24 cellular contexts compared by ENCODE assay signal in genomic region chr17:74380959-74381808, GRCh38. TPM values are rescaled to one million over a fixed set of nuclear protein-coding genes. Genes with fewer than 3 reads are reported as not detected.
DNase-seq lines count a peak whose midpoint lies in the region; ATAC-seq and TF ChIP-seq lines count a peak whose summit lies in the region.
"Had no signal": no experiment of that assay in that cellular context is flagged by ENCODE, and none has a peak within 500 bp of the region (broad histone marks: within the 10 kb centered on the region; RNA-seq: fewer than 3 reads in every experiment).

No MANE protein-coding gene starts in this region.

- H3K9me3 Mint-ChIP-seq in Caco-2 (ENCODE audit: unreplicated experiment), result peaks cover 9% of the 10 kb centered on the region
- H3K9me3 Mint-ChIP-seq in CD4-positive, alpha-beta memory T cell, result peaks cover 0 to 1% (median 0%) of the 10 kb centered on the region in 8 donors
- H3K9me3 Mint-ChIP-seq: activated T-helper 2 cell treated with anti-CD3 and anti-CD28 coated beads, Interferon-gamma antibody, Interleukin-2, Interleukin-4, amounts not matched to agents 10 μg/mL and 5 μg/mL and 100 μg/mL, durations not matched to agents 14 hours and 24 hours and 36 hours; CD4-positive, alpha-beta T cell; dendritic cell treated with granulocyte-macrophage colony-stimulating factor and Interleukin-4, amounts not matched to agents 40 ng/mL and 50 ng/mL, for 4 days had no signal

- CTCF ChIA-PET in Caco-2 (lab: Charles Lee), result interaction anchor here (0.6 to 4.4 kb wide), 9 partner anchors 11 to 113 kb away, joined by 3 to 110 read pairs (median 5); partner anchors contain the start of gene GPR142
- CTCF ChIA-PET in RWPE1 (lab: Yijun Ruan, JAX), result interaction anchor here (1.1 to 4.8 kb wide), 7 partner anchors 12 to 222 kb away, joined by 3 to 56 read pairs (median 7); no protein-coding TSS in a partner anchor
- CTCF ChIA-PET in CD4-positive, alpha-beta memory T cell (lab: Charles Lee; ENCODE audit: partially characterized antibody), result interaction anchor here (0.9 to 5.1 kb wide), 4 partner anchors 10 to 111 kb away, joined by 3 to 65 read pairs (median 28); partner anchors contain the start of gene GPR142

- H3K27ac ChIP-seq in RWPE1 (peak overlapping the region; percentile 89), layer of hippocampus (ENCODE audit: low read depth, low read length) (peak overlapping the region; percentile 25), skeletal muscle tissue (ENCODE audit: low read depth, low read length) (peak overlapping the region; percentile 88)
- no peak overlapping the region for H3K27ac ChIP-seq in CD4-positive, alpha-beta memory T cell (ENCODE audit: low read depth, low read length)
- H3K27ac ChIP-seq: brain microvascular endothelial cell, epithelial cell of prostate, foreskin keratinocyte had no signal

- intact Hi-C loops in Caco-2 (cut with micrococcal nuclease; ENCODE audit: unreplicated experiment), result no loop called here
- intact Hi-C loops in CD4-positive, alpha-beta memory T cell (cut with micrococcal nuclease), result no loop called here

- no peak overlapping the region for H3K4me3 Mint-ChIP-seq in Caco-2 (ENCODE audit: unreplicated experiment)
- H3K4me3 Mint-ChIP-seq in CD4-positive, alpha-beta memory T cell, result no peak overlapping the region
- H3K4me3 Mint-ChIP-seq: activated CD8-positive, alpha-beta memory T cell treated with anti-CD3 and anti-CD28 coated beads, Interleukin-2, amount 10 ng/mL, durations not matched to agents 7 days and 5 days; CD4-positive, alpha-beta T cell; dendritic cell treated with granulocyte-macrophage colony-stimulating factor and Interleukin-4, amounts not matched to agents 40 ng/mL and 50 ng/mL, for 4 days had no signal

- no peak for DNase-seq in Caco-2
- no peak for DNase-seq in RWPE1 (ENCODE audit: low spot score)
- DNase-seq in NOMO-1 treated with DMSO at 0.1 percent for 48 hours (lab: John Stamatoyannopoulos, UW; ENCODE audit: unreplicated experiment), result no peak
- DNase-seq in CD4-positive, alpha-beta memory T cell, result no peak
- DNase-seq in DMS79 treated with DMSO at 0.1 percent for 48 hours (lab: John Stamatoyannopoulos, UW), result no peak
- DNase-seq: activated CD8-positive, alpha-beta memory T cell treated with anti-CD3 and anti-CD28 coated beads, Interleukin-2, amount 10 ng/mL, durations not matched to agents 7 days and 5 days; brain microvascular endothelial cell; CD4-positive, alpha-beta T cell; DND-41; NCI-H446; occipital lobe; stimulated activated CD4-positive, alpha-beta T cell treated with anti-CD3 and anti-CD28 coated beads, Interleukin-1b, Interleukin-23, amount 100 ng/mL, for 48 hours; stimulated activated naive CD8-positive, alpha-beta T cell treated with anti-CD3 and anti-CD28 coated beads, Interleukin-15, Interleukin-2, amounts not matched to agents 100 U/mL and 50 U/mL, for 24 hours; SW 1271 had no signal

- peak overlapping the region; percentile 73 for H3K27ac Mint-ChIP-seq in Caco-2 (ENCODE audit: unreplicated experiment)
- peak overlapping the region in 2 of 7 donors; percentile 57 to 89 for H3K27ac Mint-ChIP-seq in CD4-positive, alpha-beta memory T cell
- H3K27ac Mint-ChIP-seq: activated CD8-positive, alpha-beta memory T cell treated with anti-CD3 and anti-CD28 coated beads, Interleukin-2, amount 10 ng/mL, durations not matched to agents 7 days and 5 days; activated T-helper 2 cell treated with anti-CD3 and anti-CD28 coated beads, Interferon-gamma antibody, Interleukin-2, Interleukin-4, amounts not matched to agents 10 μg/mL and 5 μg/mL and 100 μg/mL, durations not matched to agents 14 hours and 24 hours and 36 hours; CD4-positive, alpha-beta T cell; dendritic cell treated with granulocyte-macrophage colony-stimulating factor and Interleukin-4, amounts not matched to agents 40 ng/mL and 50 ng/mL, for 4 days had no signal

- H3K9ac ChIP-seq in skeletal muscle tissue (ENCODE audit: low read depth in 1 of 3, low read length in 3 of 3), result peak overlapping the region; percentile 57 to 93 (median 76)

- H3K4me1 ChIP-seq in Caco-2, result peaks cover 19% of the 10 kb centered on the region
- H3K4me1 ChIP-seq in skeletal muscle tissue (ENCODE audit: control insufficient read depth in 3 of 3, insufficient read depth in 3 of 3, low read length in 3 of 3), result peaks cover 21 to 28% (median 24%) of the 10 kb centered on the region in 3 donors
- H3K4me1 ChIP-seq in CD4-positive, alpha-beta memory T cell (ENCODE audit: insufficient read depth, low read length), result peaks cover 9% of the 10 kb centered on the region

- H3K9me3 ChIP-seq in Caco-2, result no peaks in the 10 kb centered on the region
- no peaks in the 10 kb centered on the region for H3K9me3 ChIP-seq in skeletal muscle tissue (ENCODE audit: control insufficient read depth in 3 of 3, low read length in 3 of 3)
- no peaks in the 10 kb centered on the region for H3K9me3 ChIP-seq in CD4-positive, alpha-beta memory T cell (ENCODE audit: control insufficient read depth in 1 of 2, low read length in 2 of 2)

- H3K4me3 ChIP-seq in Caco-2 (ENCODE audit: low read depth, low read length), result no peak overlapping the region
- peak overlapping the region; percentile 22 to 71 (median 44) for H3K4me3 ChIP-seq in skeletal muscle tissue (ENCODE audit: low read length in 3 of 3)
- H3K4me3 ChIP-seq in CD4-positive, alpha-beta memory T cell (ENCODE audit: low read length in 2 of 2), result no peak overlapping the region

- POLR2A ChIA-PET in Caco-2 (lab: Charles Lee), result interaction anchor here (0.6 kb wide), 1 partner anchor 73 kb away, joined by 7 read pairs; no protein-coding TSS in a partner anchor
- POLR2A ChIA-PET in RWPE1 (lab: Yijun Ruan, JAX; ENCODE audit: low non-redundant PET), result no interaction called here
- POLR2A ChIA-PET in CD4-positive, alpha-beta memory T cell (lab: Charles Lee; ENCODE audit: partially characterized antibody), result no interaction called here

- TF ChIP-seq CTCF in Caco-2 (IDR thresholded peaks at IDR 0.05; ENCODE audit: insufficient read depth in 1 of 2, low read depth in 1 of 2, low read length in 1 of 2, severe bottlenecking in 1 of 2, unreplicated experiment in 1 of 2), result peak in 1 of 2 experiments; percentile 7
- TF ChIP-seq CTCF in RWPE1 (conservative IDR thresholded peaks at IDR 0.05; ENCODE audit: low read depth), result no peak

- H3K27me3 Mint-ChIP-seq in Caco-2 (ENCODE audit: insufficient read depth, unreplicated experiment), result no peaks in the 10 kb centered on the region
- peaks cover 2 to 4% of the 10 kb centered on the region in 2 donors for H3K27me3 Mint-ChIP-seq in CD4-positive, alpha-beta memory T cell
- H3K27me3 Mint-ChIP-seq: CD4-positive, alpha-beta T cell had no signal

- no peaks in the 10 kb centered on the region for H3K36me3 ChIP-seq in Caco-2 (ENCODE audit: control insufficient read depth, insufficient read depth, low read length)
- H3K36me3 ChIP-seq in skeletal muscle tissue (ENCODE audit: control insufficient read depth in 3 of 3, insufficient read depth in 3 of 3, low read length in 3 of 3), result no peaks in the 10 kb centered on the region
- no peaks in the 10 kb centered on the region for H3K36me3 ChIP-seq in CD4-positive, alpha-beta memory T cell (ENCODE audit: insufficient read depth, low read length)
- H3K36me3 ChIP-seq: brain microvascular endothelial cell had no signal

- no peak for ATAC-seq in HG02885 (IDR thresholded peaks at IDR 0.05; ENCODE audit: poor library complexity, unreplicated experiment)
- ATAC-seq: activated CD8-positive, alpha-beta memory T cell treated with anti-CD3 and anti-CD28 coated beads, Interleukin-2, amount 10 ng/mL, durations not matched to agents 7 days and 5 days; stimulated activated naive CD8-positive, alpha-beta T cell treated with anti-CD3 and anti-CD28 coated beads, Interleukin-15, Interleukin-2, amounts not matched to agents 100 U/mL and 50 U/mL, for 24 hours had no signal

- H3K4me1 Mint-ChIP-seq in Caco-2 (ENCODE audit: low read depth, unreplicated experiment), result peaks cover 20% of the 10 kb centered on the region
- H3K4me1 Mint-ChIP-seq in CD4-positive, alpha-beta memory T cell, result peaks cover 0 to 8% (median under 1%) of the 10 kb centered on the region in 4 donors

- no peaks in the 10 kb centered on the region for H3K27me3 ChIP-seq in Caco-2 (replicated peaks; ENCODE audit: control insufficient read depth, insufficient read depth, low read length)
- H3K27me3 ChIP-seq in layer of hippocampus (ENCODE audit: control insufficient read depth, insufficient read depth, low read length), result no peaks in the 10 kb centered on the region
- H3K27me3 ChIP-seq in skeletal muscle tissue (ENCODE audit: control insufficient read depth in 3 of 3, insufficient read depth in 3 of 3, low read length in 3 of 3), result no peaks in the 10 kb centered on the region
- no peaks in the 10 kb centered on the region for H3K27me3 ChIP-seq in CD4-positive, alpha-beta memory T cell (ENCODE audit: insufficient read depth, low read length)
- H3K27me3 ChIP-seq: brain microvascular endothelial cell had no signal

- peaks cover 5% of the 10 kb centered on the region for H3K36me3 Mint-ChIP-seq in Caco-2 (ENCODE audit: insufficient read depth, unreplicated experiment)
- H3K36me3 Mint-ChIP-seq in CD4-positive, alpha-beta memory T cell, result no peaks in the 10 kb centered on the region
- H3K36me3 Mint-ChIP-seq: activated CD8-positive, alpha-beta memory T cell treated with anti-CD3 and anti-CD28 coated beads, Interleukin-2, amount 10 ng/mL, durations not matched to agents 7 days and 5 days had no signal

- no TSS peak for BruUV-seq in Caco-2 (replicated peaks; lab: Mats Ljungman, UMichigan)

RNA-seq across cellular contexts. Expression of gene GPR142, which starts 13.9 kb away (rescaled TPM):
- total RNA-seq in Caco-2 (2022) (not detected in 2 replicates), skeletal muscle tissue (not detected)
- not detected for total RNA-seq in CD4-positive, alpha-beta memory T cell
- not detected for polyA plus RNA-seq in CD4-positive, alpha-beta memory T cell
- total RNA-seq: activated CD8-positive, alpha-beta memory T cell treated with anti-CD3 and anti-CD28 coated beads, Interleukin-2, amount 10 ng/mL, durations not matched to agents 7 days and 5 days; activated T-helper 2 cell treated with anti-CD3 and anti-CD28 coated beads, Interferon-gamma antibody, Interleukin-2, Interleukin-4, amounts not matched to agents 10 μg/mL and 5 μg/mL and 100 μg/mL, durations not matched to agents 14 hours and 24 hours and 36 hours; CD4-positive, alpha-beta T cell; foreskin keratinocyte; occipital lobe; Right ventricle myocardium inferior had no signal
- polyA plus RNA-seq: AG04450, foreskin keratinocyte had no signal

RNA-seq across cellular contexts. Expression of gene BTBD17, which starts 19.5 kb away (rescaled TPM):
- total RNA-seq in Caco-2 (2022), result not detected in 2 replicates
- total RNA-seq in skeletal muscle tissue, result not detected
- not detected for total RNA-seq in CD4-positive, alpha-beta memory T cell
- polyA plus RNA-seq in CD4-positive, alpha-beta memory T cell, result not detected
- total RNA-seq: activated CD8-positive, alpha-beta memory T cell treated with anti-CD3 and anti-CD28 coated beads, Interleukin-2, amount 10 ng/mL, durations not matched to agents 7 days and 5 days; activated T-helper 2 cell treated with anti-CD3 and anti-CD28 coated beads, Interferon-gamma antibody, Interleukin-2, Interleukin-4, amounts not matched to agents 10 μg/mL and 5 μg/mL and 100 μg/mL, durations not matched to agents 14 hours and 24 hours and 36 hours; CD4-positive, alpha-beta T cell; foreskin keratinocyte; Right ventricle myocardium inferior; sciatic nerve had no signal
- polyA plus RNA-seq: AG04450, foreskin keratinocyte had no signal

RNA-seq across cellular contexts. Expression of gene GPRC5C, which starts 50.7 kb away (rescaled TPM):
- total RNA-seq in Caco-2 (2022), result 75.0 and 83.2 TPM in 2 replicates
- total RNA-seq in skeletal muscle tissue, result 44.4 TPM
- total RNA-seq in CD4-positive, alpha-beta memory T cell, result not detected
- polyA plus RNA-seq in CD4-positive, alpha-beta memory T cell, result not detected
- total RNA-seq: activated CD8-positive, alpha-beta memory T cell treated with anti-CD3 and anti-CD28 coated beads, Interleukin-2, amount 10 ng/mL, durations not matched to agents 7 days and 5 days; CD4-positive, alpha-beta T cell had no signal

RNA-seq across cellular contexts. Expression of gene KIF19, which starts 55.2 kb away (rescaled TPM):
- total RNA-seq in Caco-2 (2022), result not detected in 2 replicates
- total RNA-seq in skeletal muscle tissue, result 1.0 TPM
- 1 to 10 TPM; 1.5 to 1.7 TPM for total RNA-seq in CD4-positive, alpha-beta memory T cell
- polyA plus RNA-seq in CD4-positive, alpha-beta memory T cell, result 1 to 10 TPM; 1.5 to 2.3 TPM
- total RNA-seq: occipital lobe had no signal
- polyA plus RNA-seq: AG04450 had no signal

Comparison
In these comparisons a context has a peak if more than half of its experiments do, and no peak if none do; other contexts are left out.
1. H3K4me3 ChIP-seq: peak in skeletal muscle tissue (3 of 3); none in Caco-2 (single experiment) and CD4-positive, alpha-beta memory T cell (0 of 2).
2. RNA of gene GPRC5C, which starts 50.7 kb away (total RNA-seq): 75.0 to 83.2 TPM in Caco-2 and 44.4 TPM in skeletal muscle tissue (single experiment); not detected in CD4-positive, alpha-beta memory T cell; every median in the first group is over 10 times any median in the second.